ENCODE assay signal across 25 cellular contexts in genomic region chr12:102302553-102302952, GRCh38.
"Had no signal": no experiment of that assay in that cellular context is flagged by ENCODE, and none has a peak within 500 bp of the region (broad histone marks: within the 10 kb centered on the region; RNA-seq: fewer than 3 reads in every experiment).

No MANE protein-coding gene starts in this region.

- H3K4me3 Mint-ChIP-seq: activated naive CD4-positive, alpha-beta T cell treated with anti-CD3 and anti-CD28 coated beads for 36 hours; activated naive CD8-positive, alpha-beta T cell treated with anti-CD3 and anti-CD28 coated beads, Interleukin-2, amount 10 ng/mL, durations not matched to agents 7 days and 5 days; naive thymus-derived CD4-positive, alpha-beta T cell; neural crest cell; stimulated activated memory B cell treated with anti-CD40 and anti-IgM and Interleukin-4, amounts not matched to agents 10 μg/mL and 1 μg/mL and 100 μg/mL, for 72 hours; type B pancreatic cell had no signal

- DNase-seq: activated CD4-positive, alpha-beta T cell treated with anti-CD3 and anti-CD28 coated beads for 4 hours; activated CD4-positive, alpha-beta T cell treated with anti-CD3 and anti-CD28 coated beads, Interleukin-2, amount 50 U/mL, for 48 hours; activated CD4-positive, CD25-positive, alpha-beta regulatory T cell; activated CD8-positive, alpha-beta memory T cell treated with anti-CD3 and anti-CD28 coated beads, Interleukin-2, amount 50 U/mL, for 48 hours; activated effector memory CD4-positive, alpha-beta T cell treated with Interleukin-2 at 50 U/mL for 16 hours; activated naive CD4-positive, alpha-beta T cell treated with anti-CD3 and anti-CD28 coated beads for 36 hours; activated naive CD8-positive, alpha-beta T cell treated with anti-CD3 and anti-CD28 coated beads, Interleukin-2, amount 10 ng/mL, durations not matched to agents 7 days and 5 days; activated T-cell treated with anti-CD3 and anti-CD28 coated beads, Interleukin-2, amount 50 U/mL, for 48 hours; amygdala; cortex of kidney; head of caudate nucleus; hypothalamus; left ventricle myocardium inferior; naive thymus-derived CD4-positive, alpha-beta T cell; posterior cingulate gyrus; right lobe of liver; stimulated activated CD4-positive, alpha-beta T cell treated with anti-CD3 and anti-CD28 coated beads, Interleukin-1b, Interleukin-23, amount 100 ng/mL, for 48 hours; stomach; testis had no signal

- H3K4me1 ChIP-seq: gastroesophageal sphincter, left ventricle myocardium inferior, stomach, testis, vagina had no signal

- H3K36me3 Mint-ChIP-seq: activated naive CD8-positive, alpha-beta T cell treated with anti-CD3 and anti-CD28 coated beads, Interleukin-2, amount 10 ng/mL, durations not matched to agents 7 days and 5 days; stimulated activated memory B cell treated with anti-CD40 and anti-IgM and Interleukin-4, amounts not matched to agents 10 μg/mL and 1 μg/mL and 100 μg/mL, for 72 hours; type B pancreatic cell had no signal

- H3K4me1 Mint-ChIP-seq: neural crest cell; stimulated activated memory B cell treated with anti-CD40 and anti-IgM and Interleukin-4, amounts not matched to agents 10 μg/mL and 1 μg/mL and 100 μg/mL, for 72 hours had no signal

- H3K36me3 ChIP-seq: gastroesophageal sphincter, left ventricle myocardium inferior, right lobe of liver, stomach, vagina had no signal

- H3K27me3 Mint-ChIP-seq: type B pancreatic cell had no signal

- ATAC-seq: gastroesophageal sphincter; naive thymus-derived CD4-positive, alpha-beta T cell; right lobe of liver; stimulated activated memory B cell treated with anti-CD40 and anti-IgM and Interleukin-4, amounts not matched to agents 10 μg/mL and 1 μg/mL and 100 μg/mL, for 72 hours had no signal

- H3K9me3 ChIP-seq: right lobe of liver, stomach, testis, vagina had no signal

- H3K27ac ChIP-seq: gastroesophageal sphincter, left ventricle myocardium inferior, right lobe of liver, skin epidermis, stomach, testis, vagina had no signal

- H3K9me3 Mint-ChIP-seq: activated naive CD8-positive, alpha-beta T cell treated with anti-CD3 and anti-CD28 coated beads, Interleukin-2, amount 10 ng/mL, durations not matched to agents 7 days and 5 days; type B pancreatic cell had no signal

- H3K27me3 ChIP-seq: gastroesophageal sphincter, right lobe of liver, stomach, testis, vagina had no signal

- H3K4me3 ChIP-seq: gastroesophageal sphincter, left ventricle myocardium inferior, right lobe of liver, skin epidermis, stomach, testis, vagina had no signal

- H3K27ac Mint-ChIP-seq: activated naive CD4-positive, alpha-beta T cell treated with anti-CD3 and anti-CD28 coated beads for 36 hours; activated naive CD8-positive, alpha-beta T cell treated with anti-CD3 and anti-CD28 coated beads, Interleukin-2, amount 10 ng/mL, durations not matched to agents 7 days and 5 days; naive thymus-derived CD4-positive, alpha-beta T cell; stimulated activated memory B cell treated with anti-CD40 and anti-IgM and Interleukin-4, amounts not matched to agents 10 μg/mL and 1 μg/mL and 100 μg/mL, for 72 hours; type B pancreatic cell had no signal
